ENCODE assay signal across 10 cellular contexts in the genomic region with DNA sequence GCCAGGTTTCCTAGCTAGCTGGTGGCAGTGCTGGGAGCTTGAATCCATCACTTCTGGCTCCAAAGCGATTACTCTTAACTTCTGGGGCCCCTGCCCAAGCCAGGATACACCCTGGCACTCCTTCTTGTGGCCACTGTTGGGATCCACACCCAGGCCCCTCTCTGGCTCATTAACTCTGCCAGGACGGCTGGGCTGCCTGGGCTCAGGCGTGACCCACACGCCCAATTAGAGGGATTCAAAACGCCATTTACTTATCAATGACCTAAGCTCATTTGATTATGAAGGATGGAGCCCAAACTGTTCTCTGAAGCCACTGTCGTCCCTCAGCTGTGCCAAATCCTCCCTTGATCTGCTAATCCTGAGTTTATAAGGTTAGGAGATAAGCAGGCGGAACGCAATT.
DNase-seq lines count a peak whose midpoint lies in the region; ATAC-seq and TF ChIP-seq lines count a peak whose summit lies in the region.
"Had no signal": no experiment of that assay in that cellular context is flagged by ENCODE, and none has a peak within 500 bp of the region (broad histone marks: within the 10 kb centered on the region; RNA-seq: fewer than 3 reads in every experiment).

No MANE protein-coding gene starts in this region.

- H3K36me3 Mint-ChIP-seq in activated CD4-positive, alpha-beta memory T cell treated with anti-CD3 and anti-CD28 coated beads for 36 hours: no peaks in the 10 kb centered on the region
- H3K36me3 Mint-ChIP-seq in activated CD4-positive, alpha-beta memory T cell treated with anti-CD3 and anti-CD28 coated beads, Interleukin-2, amount 10 ng/mL, durations not matched to agents 7 days and 5 days (ENCODE audit: low read depth): no peaks in the 10 kb centered on the region
- H3K36me3 Mint-ChIP-seq in type B pancreatic cell: no peaks in the 10 kb centered on the region

- intact Hi-C loops in activated CD4-positive, alpha-beta memory T cell treated with anti-CD3 and anti-CD28 coated beads for 36 hours (cut with micrococcal nuclease): no loop called here

- in situ Hi-C loops in SK-MEL-5 (cut with HindIII; ENCODE audit: low pct_unique_long_range_greater_than_20kb, low sequenced_read_pairs): no loop called here

- H3K27ac Mint-ChIP-seq in activated CD4-positive, alpha-beta memory T cell treated with anti-CD3 and anti-CD28 coated beads for 36 hours: no peak overlapping the region
- no peak overlapping the region for H3K27ac Mint-ChIP-seq in activated CD4-positive, alpha-beta memory T cell treated with anti-CD3 and anti-CD28 coated beads, Interleukin-2, amount 10 ng/mL, durations not matched to agents 7 days and 5 days
- H3K27ac Mint-ChIP-seq in type B pancreatic cell: no peak overlapping the region

- CTCF ChIA-PET in activated CD4-positive, alpha-beta memory T cell treated with anti-CD3 and anti-CD28 coated beads for 36 hours (lab: Charles Lee): no interaction called here
- CTCF ChIA-PET in activated CD4-positive, alpha-beta memory T cell treated with anti-CD3 and anti-CD28 coated beads, Interleukin-2, amount 10 ng/mL, durations not matched to agents 7 days and 5 days (lab: Charles Lee): interaction anchor here (1.7 kb wide), 1 partner anchor 217 kb away, joined by 3 read pairs; no protein-coding TSS in a partner anchor

- H3K4me3 Mint-ChIP-seq in activated CD4-positive, alpha-beta memory T cell treated with anti-CD3 and anti-CD28 coated beads for 36 hours: no peak overlapping the region
- no peak overlapping the region for H3K4me3 Mint-ChIP-seq in activated CD4-positive, alpha-beta memory T cell treated with anti-CD3 and anti-CD28 coated beads, Interleukin-2, amount 10 ng/mL, durations not matched to agents 7 days and 5 days
- no peak overlapping the region for H3K4me3 Mint-ChIP-seq in type B pancreatic cell

- H3K9me3 Mint-ChIP-seq in activated CD4-positive, alpha-beta memory T cell treated with anti-CD3 and anti-CD28 coated beads for 36 hours: peaks cover 2% of the 10 kb centered on the region
- no peaks in the 10 kb centered on the region for H3K9me3 Mint-ChIP-seq in activated CD4-positive, alpha-beta memory T cell treated with anti-CD3 and anti-CD28 coated beads, Interleukin-2, amount 10 ng/mL, durations not matched to agents 7 days and 5 days
- H3K9me3 Mint-ChIP-seq in type B pancreatic cell: no peaks in the 10 kb centered on the region

- H3K4me1 Mint-ChIP-seq in activated CD4-positive, alpha-beta memory T cell treated with anti-CD3 and anti-CD28 coated beads for 36 hours (ENCODE audit: low read depth): peaks cover 4% of the 10 kb centered on the region
- no peaks in the 10 kb centered on the region for H3K4me1 Mint-ChIP-seq in activated CD4-positive, alpha-beta memory T cell treated with anti-CD3 and anti-CD28 coated beads, Interleukin-2, amount 10 ng/mL, durations not matched to agents 7 days and 5 days
- H3K4me1 Mint-ChIP-seq in type B pancreatic cell (ENCODE audit: unreplicated experiment): peaks cover 15% of the 10 kb centered on the region

- TF ChIP-seq CTCF in fibroblast of villous mesenchyme (IDR thresholded peaks at IDR 0.05; ENCODE audit: insufficient read depth, low read depth, low read length) (peak; percentile 10), type B pancreatic cell (conservative IDR thresholded peaks at IDR 0.05) (peak; percentile 54)

- ATAC-seq in GM18867 (IDR thresholded peaks at IDR 0.05; ENCODE audit: unreplicated experiment) (no peak), GM19328 (IDR thresholded peaks at IDR 0.05; ENCODE audit: unreplicated experiment) (no peak), GM21723 (IDR thresholded peaks at IDR 0.05; ENCODE audit: unreplicated experiment) (no peak)

- POLR2A ChIA-PET in activated CD4-positive, alpha-beta memory T cell treated with anti-CD3 and anti-CD28 coated beads for 36 hours (lab: Charles Lee): no interaction called here
- POLR2A ChIA-PET in activated CD4-positive, alpha-beta memory T cell treated with anti-CD3 and anti-CD28 coated beads, Interleukin-2, amount 10 ng/mL, durations not matched to agents 7 days and 5 days (lab: Charles Lee): no interaction called here

- H3K27me3 Mint-ChIP-seq in activated CD4-positive, alpha-beta memory T cell treated with anti-CD3 and anti-CD28 coated beads for 36 hours: no peaks in the 10 kb centered on the region
- peaks cover 2% of the 10 kb centered on the region for H3K27me3 Mint-ChIP-seq in activated CD4-positive, alpha-beta memory T cell treated with anti-CD3 and anti-CD28 coated beads, Interleukin-2, amount 10 ng/mL, durations not matched to agents 7 days and 5 days
- peaks cover 11% of the 10 kb centered on the region for H3K27me3 Mint-ChIP-seq in type B pancreatic cell

- H3K4me3 ChIP-seq in fibroblast of villous mesenchyme (ENCODE audit: low read depth, low read length): no peak overlapping the region
- H3K4me3 ChIP-seq: adrenal gland had no signal

- peak; percentile 2 for DNase-seq in activated CD4-positive, alpha-beta memory T cell treated with anti-CD3 and anti-CD28 coated beads for 36 hours
- no peak for DNase-seq in activated CD4-positive, alpha-beta memory T cell treated with anti-CD3 and anti-CD28 coated beads, Interleukin-2, amount 10 ng/mL, durations not matched to agents 7 days and 5 days
- peak; percentile 34 for DNase-seq in SK-MEL-5 (ENCODE audit: low read depth, low spot score)
- no peak for DNase-seq in fibroblast of villous mesenchyme (ENCODE audit: low read depth)
- no peak for DNase-seq in type B pancreatic cell (ENCODE audit: extremely low spot score, unreplicated experiment)
- DNase-seq: adrenal gland, NCI-H1048 had no signal

Comparison
In these comparisons a context has a peak if more than half of its experiments do, and no peak if none do; other contexts are left out.
1. DNase-seq: peak in activated CD4-positive, alpha-beta memory T cell treated with anti-CD3 and anti-CD28 coated beads for 36 hours (single experiment) and SK-MEL-5 (single experiment); none in activated CD4-positive, alpha-beta memory T cell treated with anti-CD3 and anti-CD28 coated beads, Interleukin-2, amount 10 ng/mL, durations not matched to agents 7 days and 5 days (single experiment), fibroblast of villous mesenchyme (single experiment) and type B pancreatic cell (single experiment).